In genomic region chr5:115262405-115263247, GRCh38 we compare ENCODE assay signal across 1 cellular context.
A peak's percentile ranks its signal among the peaks of the same experiment; 100 is the strongest.
TF ChIP-seq lines count a peak whose summit lies in the region.

TSS of gene PGGT1B (minus strand) at chr5:115262877. CDS start at chr5:115262851, 26 bp downstream.

TF ChIP-seq in A549, 52 proteins besides CTCF, POLR2A, EP300 and RAD21 (continued from another document):
- 0 out of 2 replicates have a peak, but pooled peaks have one; percentile 16 for TF ChIP-seq REST (IDR thresholded peaks at IDR 0.05)
- no peak for TF ChIP-seq PBX3 (IDR thresholded peaks at IDR 0.05)
- no peak for TF ChIP-seq ZC3H11A (IDR thresholded peaks at IDR 0.05)
- peak; percentile 86 for TF ChIP-seq KDM5A (IDR thresholded peaks at IDR 0.05)
- no peak for TF ChIP-seq RCOR1 (IDR thresholded peaks at IDR 0.05; ENCODE audit: low read depth, low read length)
- TF ChIP-seq GATA3 (IDR thresholded peaks at IDR 0.05; ENCODE audit: borderline replicate concordance), result no peak
- 0 out of 2 replicates have a peak, but pooled peaks have one; percentile 31 for TF ChIP-seq TFCP2L1 (CRISPR knock-in tag; IDR thresholded peaks at IDR 0.05)
- no peak for TF ChIP-seq CHD2 (IDR thresholded peaks at IDR 0.05; ENCODE audit: low read length, partially characterized antibody)
- peak; percentile 81 for TF ChIP-seq PHF8 (IDR thresholded peaks at IDR 0.05; ENCODE audit: borderline replicate concordance, low read depth)
- peak; percentile 50; the same call in 1 of the 3 replicates for TF ChIP-seq BCL3 (IDR thresholded peaks at IDR 0.05)
- TF ChIP-seq CHD4 (IDR thresholded peaks at IDR 0.05; ENCODE audit: borderline replicate concordance), result no peak
- no peak for TF ChIP-seq ZFP36 (IDR thresholded peaks at IDR 0.05; ENCODE audit: borderline replicate concordance, partially characterized antibody)
- TF ChIP-seq EHF (CRISPR knock-in tag; IDR thresholded peaks at IDR 0.05), result peak; percentile 59; the same call in 1 of the 2 replicates
- peak; percentile 66; the same call in 1 of the 2 replicates for TF ChIP-seq FOXS1 (CRISPR knock-in tag; IDR thresholded peaks at IDR 0.05)
- TF ChIP-seq RFX5 (IDR thresholded peaks at IDR 0.05), result no peak
- no peak for TF ChIP-seq ZSCAN20 (CRISPR knock-in tag; IDR thresholded peaks at IDR 0.05)
- no peak for TF ChIP-seq SMC3 (IDR thresholded peaks at IDR 0.05)
- TF ChIP-seq KDM1A (IDR thresholded peaks at IDR 0.05; ENCODE audit: low read depth), result no peak
